1 cellular context compared by ENCODE assay signal in genomic region chr21:37873655-37874054, GRCh38.
TF ChIP-seq lines count a peak whose summit lies in the region.

No MANE protein-coding gene starts in this region.

TF ChIP-seq in WTC11, 78 proteins besides CTCF, POLR2A, EP300 and RAD21 (continued from another document):
- TF ChIP-seq, protein P1, sequence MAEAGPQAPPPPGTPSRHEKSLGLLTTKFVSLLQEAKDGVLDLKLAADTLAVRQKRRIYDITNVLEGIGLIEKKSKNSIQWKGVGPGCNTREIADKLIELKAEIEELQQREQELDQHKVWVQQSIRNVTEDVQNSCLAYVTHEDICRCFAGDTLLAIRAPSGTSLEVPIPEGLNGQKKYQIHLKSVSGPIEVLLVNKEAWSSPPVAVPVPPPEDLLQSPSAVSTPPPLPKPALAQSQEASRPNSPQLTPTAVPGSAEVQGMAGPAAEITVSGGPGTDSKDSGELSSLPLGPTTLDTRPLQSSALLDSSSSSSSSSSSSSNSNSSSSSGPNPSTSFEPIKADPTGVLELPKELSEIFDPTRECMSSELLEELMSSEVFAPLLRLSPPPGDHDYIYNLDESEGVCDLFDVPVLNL (CRISPR knock-in tag; IDR thresholded peaks at IDR 0.05; ENCODE audit: borderline replicate concordance, low read depth) = no peak
- TF ChIP-seq CBFB (CRISPR knock-in tag; IDR thresholded peaks at IDR 0.05; ENCODE audit: low read depth) = no peak
